Comparison of ENCODE assay signal across 14 cellular contexts in the genomic region with DNA sequence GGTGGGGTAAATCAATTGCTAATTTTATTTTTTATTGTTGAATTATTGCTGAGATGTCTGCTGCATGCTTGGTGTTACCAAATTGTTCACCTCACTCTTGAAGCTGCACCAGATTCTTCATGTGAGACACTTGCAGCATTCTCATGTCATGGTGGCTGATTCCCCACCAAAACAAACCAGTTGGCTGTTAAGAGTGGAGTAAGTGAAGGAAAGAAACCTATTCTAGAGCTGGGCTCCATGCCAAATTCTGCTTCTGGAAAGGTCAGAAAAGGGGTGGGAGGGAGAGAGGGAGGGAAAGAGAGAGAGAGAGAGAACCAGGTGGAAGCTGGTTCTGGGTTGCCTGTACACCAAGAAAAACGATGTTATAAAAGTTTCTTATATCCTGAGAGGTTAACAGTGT.
DNase-seq lines count a peak whose midpoint lies in the region; TF ChIP-seq lines count a peak whose summit lies in the region.
"Had no signal": no experiment of that assay in that cellular context is flagged by ENCODE, and none has a peak within 500 bp of the region (broad histone marks: within the 10 kb centered on the region; RNA-seq: fewer than 3 reads in every experiment).

No MANE protein-coding gene starts in this region.

- CTCF ChIA-PET in HEK293 (lab: Yijun Ruan, JAX): no interaction called here

- H3K9me3 ChIP-seq in HEK293 (ENCODE audit: control insufficient read depth, insufficient read depth, low read depth, low read length): no peaks in the 10 kb centered on the region
- no peaks in the 10 kb centered on the region for H3K9me3 ChIP-seq in thyroid gland
- no peaks in the 10 kb centered on the region for H3K9me3 ChIP-seq in adrenal gland (replicated peaks in 1 of 3)
- H3K9me3 ChIP-seq: A549, BE2C had no signal

- POLR2A ChIA-PET in HEK293 (lab: Yijun Ruan, JAX): no interaction called here

- no peak for TF ChIP-seq CTCF in HEK293 (tag by site-specific recombination; IDR thresholded peaks at IDR 0.05)
- no peak for TF ChIP-seq CTCF in choroid plexus epithelial cell (conservative IDR thresholded peaks at IDR 0.05; ENCODE audit: low read depth, low read length)
- TF ChIP-seq CTCF in thyroid gland (IDR thresholded peaks at IDR 0.05): no peak
- no peak for TF ChIP-seq CTCF in adrenal gland (IDR thresholded peaks at IDR 0.05)

- H3K4me3 ChIP-seq in HEK293 (ENCODE audit: low read depth, low read length) (no peak overlapping the region), choroid plexus epithelial cell (ENCODE audit: low read depth, low read length) (no peak overlapping the region), thyroid gland (replicated peaks in 1 of 3) (no peak overlapping the region), adrenal gland (no peak overlapping the region)
- H3K4me3 ChIP-seq: A549, GM23338 had no signal

- H3K27ac ChIP-seq in HEK293 (ENCODE audit: extremely low read depth, low read depth, low read length) (no peak overlapping the region), thyroid gland (peak overlapping the region; percentile 41 to 51 (median 51)), adrenal gland (no peak overlapping the region)
- H3K27ac ChIP-seq: A549, C4-2B had no signal

- H3K36me3 ChIP-seq in HEK293 (ENCODE audit: control insufficient read depth in 2 of 2, insufficient read depth in 1 of 2, low read length in 2 of 2): no peaks in the 10 kb centered on the region
- H3K36me3 ChIP-seq in thyroid gland: no peaks in the 10 kb centered on the region
- no peaks in the 10 kb centered on the region for H3K36me3 ChIP-seq in adrenal gland (replicated peaks in 1 of 2)
- H3K36me3 ChIP-seq: BE2C had no signal

- TF ChIP-seq POLR2A in thyroid gland (IDR thresholded peaks at IDR 0.05) (no peak), adrenal gland (IDR thresholded peaks at IDR 0.05) (no peak)

- WGBS in thyroid gland, 2 donors: 30 to 39% methylated on average over 1 of the region's 1 CpG
- 44 to 71% (median 57%) methylated on average over 1 of the region's 1 CpG for WGBS in adrenal gland, 4 donors

- no peaks in the 10 kb centered on the region for H3K27me3 ChIP-seq in thyroid gland
- no peaks in the 10 kb centered on the region for H3K27me3 ChIP-seq in adrenal gland
- H3K27me3 ChIP-seq: BE2C had no signal

- peak; percentile 4 for DNase-seq in DMS79 (lab: John Stamatoyannopoulos, UW)
- peak; percentile 2 for DNase-seq in choroid plexus epithelial cell (ENCODE audit: low read depth)
- peak; percentile 76 to 80 for DNase-seq in thyroid gland
- no peak for DNase-seq in adrenal gland
- no peak for DNase-seq in inferior parietal cortex (ENCODE audit: extremely low spot score)
- DNase-seq: BE2C; CD4-positive, alpha-beta memory T cell; COR-L47; EL; H7 had no signal

- no peaks in the 10 kb centered on the region for H3K4me1 ChIP-seq in HEK293 (ENCODE audit: control insufficient read depth, insufficient read depth, low read length)
- H3K4me1 ChIP-seq in thyroid gland: peaks cover 13 to 17% of the 10 kb centered on the region in 2 donors
- H3K4me1 ChIP-seq in adrenal gland (replicated peaks in 1 of 2): no peaks in the 10 kb centered on the region
- H3K4me1 ChIP-seq: BE2C had no signal

- intact Hi-C loops in thyroid gland (cut with DNase I) (no loop called here), adrenal gland (cut with DNase I) (no loop called here)

TF ChIP-seq in HEK293, 187 proteins besides CTCF, POLR2A, EP300 and RAD21:
- TF ChIP-seq ZNF449 (tag by site-specific recombination; IDR thresholded peaks at IDR 0.05) (no peak), ZNF133 (tag by site-specific recombination; IDR thresholded peaks at IDR 0.05) (peak; percentile 15; the same call in 1 of the 2 replicates), ZNF26 (tag by site-specific recombination; IDR thresholded peaks at IDR 0.05) (no peak), ZBTB6 (tag by site-specific recombination; IDR thresholded peaks at IDR 0.05) (peak; percentile 70; the same call in 1 of the 2 replicates), ZNF747 (tag by site-specific recombination; IDR thresholded peaks at IDR 0.05) (no peak)

Comparison
In these comparisons a context has a peak if more than half of its experiments do, and no peak if none do; other contexts are left out.
1. DNase-seq: peak in DMS79 (single experiment), choroid plexus epithelial cell (single experiment) and thyroid gland (2 of 2); none in adrenal gland (0 of 7) and inferior parietal cortex (single experiment).
2. H3K27ac ChIP-seq: peak in thyroid gland (3 of 3); none in HEK293 (single experiment) and adrenal gland (0 of 5).